ENCODE assay signal across 8 cellular contexts in genomic region chr12:54284070-54284780, GRCh38. TPM values are rescaled to one million over a fixed set of nuclear protein-coding genes. Genes with fewer than 3 reads are reported as not detected.
DNase-seq lines count a peak whose midpoint lies in the region; ATAC-seq, FAIRE-seq and TF ChIP-seq lines count a peak whose summit lies in the region.
"Not testable (repeated sequence)": the region's sequence is repeated elsewhere in the genome, so short reads cannot be mapped to it uniquely, and the experiment has no call there.

No MANE protein-coding gene starts in this region.

- H2AFZ ChIP-seq in HepG2 (ENCODE audit: low read length): not testable (repeated sequence)

- H3K27ac Mint-ChIP-seq in CD8-positive, alpha-beta T cell: peak overlapping the region; percentile 19
- H3K27ac Mint-ChIP-seq in IgD-negative memory B cell (peak overlapping the region in 2 of 3 donors; percentile 25 to 81), osteocyte (ENCODE audit: unreplicated experiment) (peak overlapping the region; percentile 56)

- WGBS in HepG2 (ENCODE audit: low lambda C conversion rate): 70% methylated on average over 1 of the region's 2 CpGs

- TF ChIP-seq CTCF in CD8-positive, alpha-beta T cell (IDR thresholded peaks at IDR 0.05); astrocyte of the cerebellum (IDR thresholded peaks at IDR 0.05; ENCODE audit: low read depth, low read length, missing control alignments); epithelial cell of proximal tubule (conservative IDR thresholded peaks at IDR 0.05; ENCODE audit: low read depth, low read length); HepG2 (CRISPR knock-in tag; IDR thresholded peaks at IDR 0.05); osteocyte (IDR thresholded peaks at IDR 0.05); upper lobe of right lung (IDR thresholded peaks at IDR 0.05): not testable (repeated sequence)

- CTCF ChIA-PET in CD8-positive, alpha-beta T cell (lab: Charles Lee): interaction anchor here (0.6 to 1.7 kb wide), 7 partner anchors 9 to 95 kb away, joined by 3 to 7 read pairs (median 3); no protein-coding TSS in a partner anchor
- CTCF ChIA-PET in HepG2 (lab: Yijun Ruan, JAX; ENCODE audit: low intra/inter-chr PET ratio, low total read pairs): not testable (repeated sequence)

- peaks cover 55% of the 10 kb centered on the region for H3K36me3 ChIP-seq in CD8-positive, alpha-beta T cell (ENCODE audit: insufficient read depth, low read length)
- H3K36me3 ChIP-seq in HepG2 (replicated peaks in 1 of 2; ENCODE audit: control insufficient read depth in 1 of 2, insufficient read depth in 2 of 2, low read length in 2 of 2): peaks cover 13 to 59% of the 10 kb centered on the region in 2 experiments
- peaks cover 74% of the 10 kb centered on the region for H3K36me3 ChIP-seq in upper lobe of right lung

- peaks cover 70% of the 10 kb centered on the region for H4K20me1 ChIP-seq in HepG2 (ENCODE audit: insufficient read depth, low read length)

- POLR2A ChIA-PET in CD8-positive, alpha-beta T cell (lab: Charles Lee): interaction anchor here (1.5 to 2.5 kb wide), 2 partner anchors 9 to 75 kb away, joined by 6 read pairs; no protein-coding TSS in a partner anchor
- POLR2A ChIA-PET in HepG2 (lab: Yijun Ruan, JAX): interaction anchor here (1.0 to 5.2 kb wide), 5 partner anchors 10 to 75 kb away, joined by 3 to 65 read pairs (median 11); partner anchors contain the start of genes COPZ1 and NFE2

- TF ChIP-seq RAD21 in HepG2 (CRISPR knock-in tag; IDR thresholded peaks at IDR 0.05): not testable (repeated sequence)

- H3K9me3 Mint-ChIP-seq in CD8-positive, alpha-beta T cell; IgD-negative memory B cell; osteocyte (ENCODE audit: unreplicated experiment): not testable (repeated sequence)

- in situ Hi-C loops in astrocyte of the cerebellum (cut with HindIII; ENCODE audit: low sequenced_read_pairs): not testable (repeated sequence)
- in situ Hi-C loops in HepG2 (cut with HindIII; ENCODE audit: extremely low pct_ligation_motif_present, low pct_unique_long_range_greater_than_20kb): loop anchor here (5.0 kb wide), 1 partner anchor 43 kb away; the partner anchor contains the start of gene COPZ1

- TF ChIP-seq POLR2A in HepG2 (IDR thresholded peaks at IDR 0.05; ENCODE audit: insufficient read depth in 1 of 2, low read depth in 2 of 2, low read length in 2 of 2): not testable (repeated sequence)

- peaks cover 50% of the 10 kb centered on the region for H3K4me1 ChIP-seq in CD8-positive, alpha-beta T cell (ENCODE audit: insufficient read depth, low read length)
- H3K4me1 ChIP-seq in HepG2 (ENCODE audit: insufficient read depth, low read length) (peaks cover 48% of the 10 kb centered on the region), upper lobe of right lung (peaks cover 54% of the 10 kb centered on the region)

- H3K36me3 Mint-ChIP-seq in CD8-positive, alpha-beta T cell: peaks cover 37% of the 10 kb centered on the region
- peaks cover 15% of the 10 kb centered on the region for H3K36me3 Mint-ChIP-seq in IgD-negative memory B cell
- peaks cover 60% of the 10 kb centered on the region for H3K36me3 Mint-ChIP-seq in osteocyte (ENCODE audit: unreplicated experiment)

- H3K4me3 ChIP-seq in CD8-positive, alpha-beta T cell (ENCODE audit: low read depth, low read length): peak overlapping the region; percentile 1
- peak overlapping the region; percentile 95 for H3K4me3 ChIP-seq in astrocyte of the cerebellum (ENCODE audit: low read depth, low read length)
- peak overlapping the region; percentile 90 for H3K4me3 ChIP-seq in epithelial cell of proximal tubule (ENCODE audit: low read depth, low read length)
- peak overlapping the region; percentile 73 to 79 (median 76); a peak in 5 of 6 replicates for H3K4me3 ChIP-seq in HepG2 (replicated peaks in 1 of 3; ENCODE audit: insufficient read depth in 1 of 3, low read depth in 2 of 3, low read length in 3 of 3)
- H3K4me3 ChIP-seq in upper lobe of right lung: peak overlapping the region; percentile 95

- not testable (repeated sequence) for H3K9me3 ChIP-seq in CD8-positive, alpha-beta T cell (ENCODE audit: low read length); HepG2 (ENCODE audit: low read length); upper lobe of right lung

- TF ChIP-seq EP300 in HepG2 (IDR thresholded peaks at IDR 0.05; ENCODE audit: low read depth in 2 of 2, low read length in 2 of 2); HepG2 (CRISPR knock-in tag; IDR thresholded peaks at IDR 0.05; ENCODE audit: borderline replicate concordance): not testable (repeated sequence)

- not testable (repeated sequence) for H3K27ac ChIP-seq in CD8-positive, alpha-beta T cell (ENCODE audit: low read depth, low read length); HepG2 (ENCODE audit: extremely low read length, insufficient read depth, low read length); upper lobe of right lung

- not testable (repeated sequence) for ATAC-seq in CD8-positive, alpha-beta T cell; SK-N-SH treated with all-trans-retinoic acid at 6 μM for 48 hours; HepG2; upper lobe of right lung

- H3K4me3 Mint-ChIP-seq in CD8-positive, alpha-beta T cell; osteocyte (ENCODE audit: unreplicated experiment): not testable (repeated sequence)
- peak overlapping the region in 3 of 4 donors; percentile 17 to 58 (median 39) for H3K4me3 Mint-ChIP-seq in IgD-negative memory B cell

- not testable (repeated sequence) for FAIRE-seq in HepG2 (lab: Jason Lieb, UNC)

- H3K4me2 ChIP-seq in HepG2 (ENCODE audit: low read depth, low read length): peak overlapping the region; percentile 79

- H3K9ac ChIP-seq in HepG2 (ENCODE audit: insufficient read depth, low read depth, low read length): peak overlapping the region; percentile 100

- H3K4me1 Mint-ChIP-seq in CD8-positive, alpha-beta T cell (ENCODE audit: low read depth): peaks cover 25% of the 10 kb centered on the region
- H3K4me1 Mint-ChIP-seq in IgD-negative memory B cell (peaks cover 31 to 42% (median 39%) of the 10 kb centered on the region in 3 donors), osteocyte (ENCODE audit: unreplicated experiment) (peaks cover 48% of the 10 kb centered on the region)

- H3K27me3 Mint-ChIP-seq in CD8-positive, alpha-beta T cell (ENCODE audit: low read depth); IgD-negative memory B cell; osteocyte (ENCODE audit: unreplicated experiment): not testable (repeated sequence)

- intact Hi-C loops in CD8-positive, alpha-beta T cell (cut with DNase I, micrococcal nuclease); HepG2 (cut with micrococcal nuclease; ENCODE audit: unreplicated experiment); upper lobe of right lung (cut with DNase I): not testable (repeated sequence)

- peaks cover 43% of the 10 kb centered on the region for H3K79me2 ChIP-seq in HepG2 (ENCODE audit: insufficient read depth, low read length)

- DNase-seq in CD8-positive, alpha-beta T cell; astrocyte of the cerebellum (ENCODE audit: low read depth); epithelial cell of proximal tubule (ENCODE audit: low read depth); HepG2 (ENCODE audit: low spot score); osteocyte (ENCODE audit: extremely low spot score, unreplicated experiment); upper lobe of right lung: not testable (repeated sequence)

- not testable (repeated sequence) for BruUV-seq in HepG2 (replicated peaks; lab: Mats Ljungman, UMichigan)

- not testable (repeated sequence) for H3K27me3 ChIP-seq in CD8-positive, alpha-beta T cell (ENCODE audit: insufficient read depth, low read length); HepG2 (ENCODE audit: control insufficient read depth in 1 of 2, insufficient read depth in 2 of 2, low read length in 2 of 2); upper lobe of right lung

RNA-seq across cellular contexts. Expression of gene HNRNPA1, which starts 3.7 kb away (rescaled TPM):
- 1,000 to 10,000 TPM; 1,967 to 1,977 TPM for total RNA-seq in CD8-positive, alpha-beta T cell
- 748 TPM for polyA plus RNA-seq in IgD-negative memory B cell
- 941 and 1,064 TPM in 2 replicates for total RNA-seq in epithelial cell of proximal tubule
- 1,820 and 2,673 TPM in 2 replicates for total RNA-seq in HepG2 (2016; rRNA removed; fragmentation: Illumina TruSeq; extraction: Trizol)
- total RNA-seq in HepG2 (2016; cell fraction: cytosol; rRNA removed; fragmentation: Illumina TruSeq; extraction: Trizol; ENCODE audit: low read depth): 661 and 834 TPM in 2 replicates
- 1,900 and 2,565 TPM in 2 replicates for total RNA-seq in HepG2 (2016; cell fraction: insoluble cytoplasmic fraction; rRNA removed; fragmentation: Illumina TruSeq; extraction: Trizol)
- total RNA-seq in HepG2 (2016; cell fraction: membrane; rRNA removed; fragmentation: Illumina TruSeq; extraction: Trizol): 1,646 and 2,012 TPM in 2 replicates
- 924 and 962 TPM in 2 replicates for total RNA-seq in HepG2 (2016; cell fraction: nucleus; rRNA removed; fragmentation: Illumina TruSeq; extraction: Trizol)
- polyA plus RNA-seq in HepG2 (2011; rRNA removed): 480 and 535 TPM in 2 replicates
- polyA plus RNA-seq in HepG2 (2011; cell fraction: cytosol; rRNA removed): 613 and 623 TPM in 2 replicates
- polyA plus RNA-seq in HepG2 (2011; cell fraction: nucleus; rRNA removed): 402 and 463 TPM in 2 replicates
- polyA plus RNA-seq in HepG2 (2012): 1,081 and 1,908 TPM in 2 replicates
- 1,228 and 1,423 TPM in 2 replicates for polyA plus RNA-seq in HepG2 (2016; cell fraction: cytosol; fragmentation: Illumina TruSeq; extraction: Trizol; ENCODE audit: low read depth)
- 4,120 and 4,455 TPM in 2 replicates for polyA plus RNA-seq in HepG2 (2016; cell fraction: insoluble cytoplasmic fraction; fragmentation: Illumina TruSeq; extraction: Trizol; ENCODE audit: low read depth)
- 2,490 and 3,014 TPM in 2 replicates for polyA plus RNA-seq in HepG2 (2016; cell fraction: membrane; fragmentation: Illumina TruSeq; extraction: Trizol; ENCODE audit: low read depth)
- 1,903 and 1,961 TPM in 2 replicates for polyA plus RNA-seq in HepG2 (2016; cell fraction: nucleus; fragmentation: Illumina TruSeq; extraction: Trizol; ENCODE audit: insufficient read depth, low read depth)
- 314 and 476 TPM in 2 replicates for polyA minus RNA-seq in HepG2 (2011; rRNA and poly(A)+ RNA removed; ENCODE audit: low replicate concordance)
- 569 and 577 TPM in 2 replicates for polyA minus RNA-seq in HepG2 (2011; cell fraction: cytosol; rRNA and poly(A)+ RNA removed)
- polyA minus RNA-seq in HepG2 (2011; cell fraction: nucleus; rRNA and poly(A)+ RNA removed): 681 and 757 TPM in 2 replicates
- 792 and 819 TPM in 2 replicates for total RNA-seq in osteocyte
- 498 TPM for total RNA-seq in upper lobe of right lung

RNA-seq across cellular contexts. Expression of gene CBX5, which starts 4.3 kb away (rescaled TPM):
- 10 to 100 TPM; 26.1 to 26.7 TPM for total RNA-seq in CD8-positive, alpha-beta T cell
- polyA plus RNA-seq in IgD-negative memory B cell (20.6 TPM), HepG2 (2011; rRNA removed) (10.5 and 16.0 TPM in 2 replicates)
- total RNA-seq in epithelial cell of proximal tubule (61.5 and 67.3 TPM in 2 replicates), HepG2 (2016; rRNA removed; fragmentation: Illumina TruSeq; extraction: Trizol) (22.2 and 45.4 TPM in 2 replicates), osteocyte (98.1 and 104 TPM in 2 replicates), upper lobe of right lung (52.3 TPM)
- total RNA-seq in HepG2 (2016; cell fraction: cytosol; rRNA removed; fragmentation: Illumina TruSeq; extraction: Trizol; ENCODE audit: low read depth): 3.0 TPM in 2 replicates
- 20.1 and 44.7 TPM in 2 replicates for total RNA-seq in HepG2 (2016; cell fraction: insoluble cytoplasmic fraction; rRNA removed; fragmentation: Illumina TruSeq; extraction: Trizol)
- total RNA-seq in HepG2 (2016; cell fraction: membrane; rRNA removed; fragmentation: Illumina TruSeq; extraction: Trizol): 9.1 and 9.7 TPM in 2 replicates
- 19.3 and 21.1 TPM in 2 replicates for total RNA-seq in HepG2 (2016; cell fraction: nucleus; rRNA removed; fragmentation: Illumina TruSeq; extraction: Trizol)
- 6.7 and 8.9 TPM in 2 replicates for polyA plus RNA-seq in HepG2 (2011; cell fraction: cytosol; rRNA removed)
- polyA plus RNA-seq in HepG2 (2011; cell fraction: nucleus; rRNA removed): 5.7 and 6.4 TPM in 2 replicates
- polyA plus RNA-seq in HepG2 (2012): 8.5 and 12.6 TPM in 2 replicates
- polyA plus RNA-seq in HepG2 (2016; cell fraction: cytosol; fragmentation: Illumina TruSeq; extraction: Trizol; ENCODE audit: low read depth): 5.0 and 5.3 TPM in 2 replicates
- polyA plus RNA-seq in HepG2 (2016; cell fraction: insoluble cytoplasmic fraction; fragmentation: Illumina TruSeq; extraction: Trizol; ENCODE audit: low read depth): 32.3 and 33.7 TPM in 2 replicates
- polyA plus RNA-seq in HepG2 (2016; cell fraction: membrane; fragmentation: Illumina TruSeq; extraction: Trizol; ENCODE audit: low read depth): 6.0 and 6.2 TPM in 2 replicates
- 17.7 and 19.9 TPM in 2 replicates for polyA plus RNA-seq in HepG2 (2016; cell fraction: nucleus; fragmentation: Illumina TruSeq; extraction: Trizol; ENCODE audit: insufficient read depth, low read depth)
- polyA minus RNA-seq in HepG2 (2011; rRNA and poly(A)+ RNA removed; ENCODE audit: low replicate concordance): 23.7 and 77.0 TPM in 2 replicates
- polyA minus RNA-seq in HepG2 (2011; cell fraction: cytosol; rRNA and poly(A)+ RNA removed): 20.8 and 23.0 TPM in 2 replicates
- polyA minus RNA-seq in HepG2 (2011; cell fraction: nucleus; rRNA and poly(A)+ RNA removed): 16.2 and 18.3 TPM in 2 replicates

RNA-seq across cellular contexts. Expression of gene NFE2, which starts 16.6 kb away (rescaled TPM):
- total RNA-seq in CD8-positive, alpha-beta T cell: not detected
- 0.44 TPM for polyA plus RNA-seq in IgD-negative memory B cell
- not detected in 2 replicates for total RNA-seq in epithelial cell of proximal tubule
- 7.8 and 8.5 TPM in 2 replicates for total RNA-seq in HepG2 (2016; rRNA removed; fragmentation: Illumina TruSeq; extraction: Trizol)
- 2.9 and 3.4 TPM in 2 replicates for total RNA-seq in HepG2 (2016; cell fraction: cytosol; rRNA removed; fragmentation: Illumina TruSeq; extraction: Trizol; ENCODE audit: low read depth)
- total RNA-seq in HepG2 (2016; cell fraction: insoluble cytoplasmic fraction; rRNA removed; fragmentation: Illumina TruSeq; extraction: Trizol): 7.5 and 8.1 TPM in 2 replicates
- total RNA-seq in HepG2 (2016; cell fraction: membrane; rRNA removed; fragmentation: Illumina TruSeq; extraction: Trizol): 6.2 and 6.6 TPM in 2 replicates
- total RNA-seq in HepG2 (2016; cell fraction: nucleus; rRNA removed; fragmentation: Illumina TruSeq; extraction: Trizol): 5.7 and 6.3 TPM in 2 replicates
- 4.1 and 4.5 TPM in 2 replicates for polyA plus RNA-seq in HepG2 (2011; rRNA removed)
- 2.5 and 3.0 TPM in 2 replicates for polyA plus RNA-seq in HepG2 (2011; cell fraction: cytosol; rRNA removed)
- 3.5 and 3.8 TPM in 2 replicates for polyA plus RNA-seq in HepG2 (2011; cell fraction: nucleus; rRNA removed)
- 1.3 and 1.8 TPM in 2 replicates for polyA plus RNA-seq in HepG2 (2012)
- 1.9 and 3.1 TPM in 2 replicates for polyA plus RNA-seq in HepG2 (2016; cell fraction: cytosol; fragmentation: Illumina TruSeq; extraction: Trizol; ENCODE audit: low read depth)
- polyA plus RNA-seq in HepG2 (2016; cell fraction: insoluble cytoplasmic fraction; fragmentation: Illumina TruSeq; extraction: Trizol; ENCODE audit: low read depth): 10.3 and 10.9 TPM in 2 replicates
- 3.7 and 4.5 TPM in 2 replicates for polyA plus RNA-seq in HepG2 (2016; cell fraction: membrane; fragmentation: Illumina TruSeq; extraction: Trizol; ENCODE audit: low read depth)
- 11.6 and 14.3 TPM in 2 replicates for polyA plus RNA-seq in HepG2 (2016; cell fraction: nucleus; fragmentation: Illumina TruSeq; extraction: Trizol; ENCODE audit: insufficient read depth, low read depth)
- 1.7 and 3.8 TPM in 2 replicates for polyA minus RNA-seq in HepG2 (2011; rRNA and poly(A)+ RNA removed; ENCODE audit: low replicate concordance)
- 0.49 and 2.3 TPM in 2 replicates for polyA minus RNA-seq in HepG2 (2011; cell fraction: cytosol; rRNA and poly(A)+ RNA removed)
- polyA minus RNA-seq in HepG2 (2011; cell fraction: nucleus; rRNA and poly(A)+ RNA removed): 1.0 and 1.7 TPM in 2 replicates
- total RNA-seq in osteocyte: 0.30 TPM in 1 of 2 replicates, not detected in the other
- total RNA-seq in upper lobe of right lung: 7.5 TPM

RNA-seq across cellular contexts. Expression of gene COPZ1, which starts 40.7 kb away (rescaled TPM):
- total RNA-seq in CD8-positive, alpha-beta T cell: 10 to 100 TPM; 24.1 to 25.2 TPM
- polyA plus RNA-seq in IgD-negative memory B cell: 135 TPM
- 107 and 144 TPM in 2 replicates for total RNA-seq in epithelial cell of proximal tubule
- total RNA-seq in HepG2 (2016; rRNA removed; fragmentation: Illumina TruSeq; extraction: Trizol): 125 and 201 TPM in 2 replicates
- 20.4 and 22.6 TPM in 2 replicates for total RNA-seq in HepG2 (2016; cell fraction: cytosol; rRNA removed; fragmentation: Illumina TruSeq; extraction: Trizol; ENCODE audit: low read depth)
- total RNA-seq in HepG2 (2016; cell fraction: insoluble cytoplasmic fraction; rRNA removed; fragmentation: Illumina TruSeq; extraction: Trizol): 123 and 217 TPM in 2 replicates
- total RNA-seq in HepG2 (2016; cell fraction: membrane; rRNA removed; fragmentation: Illumina TruSeq; extraction: Trizol): 45.5 and 48.0 TPM in 2 replicates
- total RNA-seq in HepG2 (2016; cell fraction: nucleus; rRNA removed; fragmentation: Illumina TruSeq; extraction: Trizol): 42.3 and 53.2 TPM in 2 replicates
- 134 and 184 TPM in 2 replicates for polyA plus RNA-seq in HepG2 (2011; rRNA removed)
- 121 and 141 TPM in 2 replicates for polyA plus RNA-seq in HepG2 (2011; cell fraction: cytosol; rRNA removed)
- 41.8 and 48.0 TPM in 2 replicates for polyA plus RNA-seq in HepG2 (2011; cell fraction: nucleus; rRNA removed)
- 118 and 217 TPM in 2 replicates for polyA plus RNA-seq in HepG2 (2012)
- 37.1 and 37.6 TPM in 2 replicates for polyA plus RNA-seq in HepG2 (2016; cell fraction: cytosol; fragmentation: Illumina TruSeq; extraction: Trizol; ENCODE audit: low read depth)
- 312 and 355 TPM in 2 replicates for polyA plus RNA-seq in HepG2 (2016; cell fraction: insoluble cytoplasmic fraction; fragmentation: Illumina TruSeq; extraction: Trizol; ENCODE audit: low read depth)
- polyA plus RNA-seq in HepG2 (2016; cell fraction: membrane; fragmentation: Illumina TruSeq; extraction: Trizol; ENCODE audit: low read depth): 61.8 and 63.8 TPM in 2 replicates
- 112 and 113 TPM in 2 replicates for polyA plus RNA-seq in HepG2 (2016; cell fraction: nucleus; fragmentation: Illumina TruSeq; extraction: Trizol; ENCODE audit: insufficient read depth, low read depth)
- polyA minus RNA-seq in HepG2 (2011; rRNA and poly(A)+ RNA removed; ENCODE audit: low replicate concordance): 102 and 206 TPM in 2 replicates
- 105 and 134 TPM in 2 replicates for polyA minus RNA-seq in HepG2 (2011; cell fraction: cytosol; rRNA and poly(A)+ RNA removed)
- 37.2 and 53.7 TPM in 2 replicates for polyA minus RNA-seq in HepG2 (2011; cell fraction: nucleus; rRNA and poly(A)+ RNA removed)
- 126 and 136 TPM in 2 replicates for total RNA-seq in osteocyte
- total RNA-seq in upper lobe of right lung: 125 TPM

Comparison
In these comparisons a context has a peak if more than half of its experiments do, and no peak if none do; other contexts are left out.
1. H3K4me3 ChIP-seq: peak in every context shown above with its lines; median percentile 95 in astrocyte of the cerebellum; 95 in upper lobe of right lung; 90 in epithelial cell of proximal tubule; 76 in HepG2; 1 in CD8-positive, alpha-beta T cell.